In the genomic region with DNA sequence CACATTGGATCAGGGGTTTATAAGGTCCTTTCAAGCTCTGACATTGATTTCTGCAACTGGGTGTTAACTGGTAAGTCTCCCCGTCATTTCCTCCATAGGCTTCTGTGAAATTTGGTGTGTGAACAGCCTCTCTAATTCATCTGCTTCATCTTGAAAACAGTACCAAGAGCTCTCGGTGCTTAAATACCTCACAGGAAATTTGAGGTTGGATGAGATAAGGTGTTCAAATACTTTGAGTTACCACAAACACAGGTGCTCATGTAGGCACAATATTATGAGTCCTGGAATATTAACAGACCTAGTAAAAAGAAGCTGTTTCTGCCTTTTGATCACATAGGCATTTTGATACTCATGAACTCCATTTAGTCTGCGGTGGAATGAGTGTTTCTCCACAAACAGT, we compare ENCODE assay signal across 8 cellular contexts.
DNase-seq lines count a peak whose midpoint lies in the region; ATAC-seq and TF ChIP-seq lines count a peak whose summit lies in the region.

No MANE protein-coding gene starts in this region.

- H3K27me3 ChIP-seq in DND-41 (ENCODE audit: insufficient read depth, low read length, poor library complexity) (no peaks in the 10 kb centered on the region), ascending aorta (no peaks in the 10 kb centered on the region), MG63 (no peaks in the 10 kb centered on the region)

- H3K9ac ChIP-seq in DND-41 (ENCODE audit: low read depth, low read length) = no peak overlapping the region

- H3K4me3 ChIP-seq in DND-41 (ENCODE audit: low read depth in 1 of 2, low read length in 2 of 2) = no peak overlapping the region
- H3K4me3 ChIP-seq in ascending aorta = no peak overlapping the region
- H3K4me3 ChIP-seq in MG63 = no peak overlapping the region

- peak; percentile 93 for ATAC-seq in DND-41 (ENCODE audit: insufficient read depth, low read depth)
- peak; percentile 88 for ATAC-seq in GM19351 (IDR thresholded peaks at IDR 0.05; ENCODE audit: unreplicated experiment)
- peak; percentile 65 for ATAC-seq in HG03135 (IDR thresholded peaks at IDR 0.05; ENCODE audit: unreplicated experiment)

- no peak overlapping the region for H3K4me2 ChIP-seq in DND-41 (ENCODE audit: insufficient read depth, low read length)

- DNase-seq in DND-41 = peak; percentile 33
- peak; percentile 40 for DNase-seq in activated gamma-delta T cell treated with anti-CD3 and anti-CD28 coated beads, Interleukin-2, amount 50 U/mL, for 16 hours (ENCODE audit: low read depth)
- DNase-seq in DMS79 treated with DMSO at 0.1 percent for 48 hours (lab: John Stamatoyannopoulos, UW) = no peak
- DNase-seq in retina = no peak
- DNase-seq in ascending aorta (ENCODE audit: low spot score in 2 of 2) = no peak
- DNase-seq in MG63 = no peak

- H3K27ac ChIP-seq in DND-41 (ENCODE audit: low read length) (no peak overlapping the region), ascending aorta (no peak overlapping the region)

- H2AFZ ChIP-seq in DND-41 (ENCODE audit: low read depth, low read length) = no peak overlapping the region

- intact Hi-C loops in ascending aorta (cut with DNase I) = no loop called here

- H4K20me1 ChIP-seq in DND-41 (ENCODE audit: insufficient read depth, low read length) = no peaks in the 10 kb centered on the region

- peaks cover 17% of the 10 kb centered on the region for H3K4me1 ChIP-seq in DND-41 (ENCODE audit: insufficient read depth, low read length)
- peaks cover 0 to 7% of the 10 kb centered on the region in 2 donors for H3K4me1 ChIP-seq in ascending aorta

- TF ChIP-seq CTCF in DND-41 (IDR thresholded peaks at IDR 0.05; ENCODE audit: borderline replicate concordance, extremely low read depth, low read length, poor library complexity, severe bottlenecking) (no peak), ascending aorta (IDR thresholded peaks at IDR 0.05) (no peak)

- H3K36me3 ChIP-seq in DND-41 (ENCODE audit: insufficient read depth, low read length) = no peaks in the 10 kb centered on the region
- no peaks in the 10 kb centered on the region for H3K36me3 ChIP-seq in ascending aorta
- H3K36me3 ChIP-seq in MG63 = no peaks in the 10 kb centered on the region

- H3K9me3 ChIP-seq in DND-41 (ENCODE audit: insufficient read depth, low read length, severe bottlenecking) (no peaks in the 10 kb centered on the region), ascending aorta (no peaks in the 10 kb centered on the region), MG63 (no peaks in the 10 kb centered on the region; the same call in 1 of the 2 replicates)

- no peaks in the 10 kb centered on the region for H3K79me2 ChIP-seq in DND-41 (ENCODE audit: insufficient read depth, low read length)

Comparison
In these comparisons a context has a peak if more than half of its experiments do, and no peak if none do; other contexts are left out.
1. DNase-seq: peak in DND-41 (single experiment) and activated gamma-delta T cell treated with anti-CD3 and anti-CD28 coated beads, Interleukin-2, amount 50 U/mL, for 16 hours (single experiment); none in DMS79 treated with DMSO at 0.1 percent for 48 hours (single experiment), retina (single experiment), ascending aorta (0 of 2) and MG63 (single experiment).
2. Peak in every context shown above with its lines, with median percentiles within 50 percentile points of each other: ATAC-seq.